8 cellular contexts compared by ENCODE assay signal in genomic region chr1:26697978-26698849, GRCh38. TPM values are rescaled to one million over a fixed set of nuclear protein-coding genes. Genes with fewer than 3 reads are reported as not detected.
A peak's percentile ranks its signal among the peaks of the same experiment; 100 is the strongest.
DNase-seq lines count a peak whose midpoint lies in the region; ATAC-seq, FAIRE-seq and TF ChIP-seq lines count a peak whose summit lies in the region.

No MANE protein-coding gene starts in this region.

- H3K9me3 ChIP-seq in kidney (ENCODE audit: control insufficient read depth in 1 of 2, low read length in 2 of 2): no peaks in the 10 kb centered on the region

- H3K27ac ChIP-seq in kidney (ENCODE audit: low read depth in 2 of 2, low read length in 2 of 2): peak overlapping the region; percentile 89 to 90

- peak; percentile 28 for ATAC-seq in GM18861 (IDR thresholded peaks at IDR 0.05; ENCODE audit: unreplicated experiment)
- ATAC-seq in HG03378 (IDR thresholded peaks at IDR 0.05; ENCODE audit: unreplicated experiment): no peak

- DNase-seq in AG09319 (ENCODE audit: extremely low read depth, low read depth) (peak; percentile 90), NCI-H2029 (lab: John Stamatoyannopoulos, UW) (peak; percentile 85), T-helper 2 cell (peak in 3 of 5 experiments; percentile 17 to 86 (median 56)), choroid plexus epithelial cell (ENCODE audit: low read depth) (peak; percentile 99), kidney (peak; percentile 82)
- peak; percentile 36 to 39 for DNase-seq in stimulated activated CD4-positive, alpha-beta T cell treated with anti-CD3 and anti-CD28 coated beads, Interleukin-2, amount 100 ng/mL, for 24 hours

- intact Hi-C loops in kidney (cut with DNase I): no loop called here

- peak; percentile 88 for FAIRE-seq in kidney (lab: Jason Lieb, UNC)

- peak overlapping the region; percentile 78 for H3K4me3 ChIP-seq in choroid plexus epithelial cell (ENCODE audit: low read depth, low read length)
- H3K4me3 ChIP-seq in kidney (ENCODE audit: low read length in 2 of 2): peak overlapping the region; percentile 65 to 78

- no peaks in the 10 kb centered on the region for H3K36me3 ChIP-seq in kidney (ENCODE audit: control insufficient read depth in 1 of 2, insufficient read depth in 2 of 2, low read length in 2 of 2)

- peaks cover 48 to 63% of the 10 kb centered on the region in 2 donors for H3K4me1 ChIP-seq in kidney (ENCODE audit: control insufficient read depth in 1 of 2, insufficient read depth in 1 of 2, low read depth in 1 of 2, low read length in 2 of 2)

- TF ChIP-seq CTCF in AG09319 (IDR thresholded peaks at IDR 0.05; ENCODE audit: low read depth, low read length): no peak
- no peak for TF ChIP-seq CTCF in choroid plexus epithelial cell (conservative IDR thresholded peaks at IDR 0.05; ENCODE audit: low read depth, low read length)
- no peak for TF ChIP-seq CTCF in kidney (IDR thresholded peaks at IDR 0.05; ENCODE audit: borderline replicate concordance, extremely low read depth, insufficient read depth)

- H3K9ac ChIP-seq in kidney (ENCODE audit: low read length in 2 of 2): peak overlapping the region; percentile 74

RNA-seq across cellular contexts. Expression of gene ARID1A, which starts 2.4 kb away (rescaled TPM):
- 71.7 TPM for total RNA-seq in kidney
- 9.9 TPM for polyA plus RNA-seq in kidney (ENCODE audit: insufficient read depth, low read depth, low replicate concordance)

Comparison
In these comparisons a context has a peak if more than half of its experiments do, and no peak if none do; other contexts are left out.
1. DNase-seq: peak in every context shown above with its lines; median percentile 99 in choroid plexus epithelial cell; 90 in AG09319; 85 in NCI-H2029; 82 in kidney; 56 in T-helper 2 cell; 38 in stimulated activated CD4-positive, alpha-beta T cell treated with anti-CD3 and anti-CD28 coated beads, Interleukin-2, amount 100 ng/mL, for 24 hours.